ENCODE assay signal across 19 cellular contexts in genomic region chr18:73669299-73669698, GRCh38.
DNase-seq lines count a peak whose midpoint lies in the region; ATAC-seq and TF ChIP-seq lines count a peak whose summit lies in the region.
"Had no signal": no experiment of that assay in that cellular context is flagged by ENCODE, and none has a peak within 500 bp of the region (broad histone marks: within the 10 kb centered on the region; RNA-seq: fewer than 3 reads in every experiment).

No MANE protein-coding gene starts in this region.

- H3K27me3 ChIP-seq in prostate gland (replicated peaks; ENCODE audit: insufficient read depth) (no peaks in the 10 kb centered on the region), lower lobe of right lung (ENCODE audit: low read depth) (no peaks in the 10 kb centered on the region)
- H3K27me3 ChIP-seq: esophagus squamous epithelium, sigmoid colon, upper lobe of left lung had no signal

- POLR2A ChIA-PET in RWPE1 (lab: Yijun Ruan, JAX; ENCODE audit: low non-redundant PET) = no interaction called here

- no peak for ATAC-seq in lower lobe of right lung
- ATAC-seq: activated naive CD8-positive, alpha-beta T cell treated with anti-CD3 and anti-CD28 coated beads, Interleukin-2, amount 50 U/mL, for 24 hours; HepG2; left ventricle myocardium superior; stimulated activated memory B cell treated with anti-CD40 and anti-IgM and Interleukin-4, amounts not matched to agents 10 μg/mL and 1 μg/mL and 100 μg/mL, for 72 hours had no signal

- H3K27ac ChIP-seq in RWPE1 (peak overlapping the region; percentile 39; the same call in 1 of the 2 replicates), epithelial cell of prostate (peak overlapping the region; percentile 88), prostate gland (no peak overlapping the region), lower lobe of right lung (no peak overlapping the region)
- H3K27ac ChIP-seq: coronary artery, esophagus squamous epithelium, sigmoid colon, SK-N-MC, upper lobe of left lung had no signal

- TF ChIP-seq POLR2A in prostate gland (IDR thresholded peaks at IDR 0.05) = no peak

- CTCF ChIA-PET in RWPE1 (lab: Yijun Ruan, JAX) = no interaction called here

- TF ChIP-seq CTCF in RWPE1 (conservative IDR thresholded peaks at IDR 0.05; ENCODE audit: low read depth) = no peak
- TF ChIP-seq CTCF in prostate gland (IDR thresholded peaks at IDR 0.05) = no peak
- no peak for TF ChIP-seq CTCF in lower lobe of right lung (IDR thresholded peaks at IDR 0.05)

- in situ Hi-C loops in G401 (cut with HindIII; ENCODE audit: low sequenced_read_pairs) = no loop called here

- 22% methylated on average over 6 of the region's 6 CpGs for WGBS in prostate gland

- H3K9me3 ChIP-seq in prostate gland (no peaks in the 10 kb centered on the region), lower lobe of right lung (no peaks in the 10 kb centered on the region)
- H3K9me3 ChIP-seq: esophagus squamous epithelium, sigmoid colon, upper lobe of left lung had no signal

- no peak overlapping the region for H3K4me3 ChIP-seq in prostate gland
- H3K4me3 ChIP-seq in lower lobe of right lung = no peak overlapping the region
- H3K4me3 ChIP-seq: coronary artery, esophagus squamous epithelium, sigmoid colon, SK-N-MC, upper lobe of left lung had no signal

- H3K4me1 ChIP-seq in prostate gland (replicated peaks) (no peaks in the 10 kb centered on the region), lower lobe of right lung (no peaks in the 10 kb centered on the region)
- H3K4me1 ChIP-seq: esophagus squamous epithelium, sigmoid colon, upper lobe of left lung had no signal

- DNase-seq in EL = peak; percentile 28
- DNase-seq in RWPE1 (ENCODE audit: low spot score) = peak; percentile 15
- DNase-seq in epithelial cell of prostate (ENCODE audit: low read depth, low spot score) = no peak
- DNase-seq in prostate gland (ENCODE audit: low spot score) = peak; percentile 23
- no peak for DNase-seq in SIG-M5 treated with dmso at 0.1 percent for 504 hours (lab: John Stamatoyannopoulos, UW; ENCODE audit: unreplicated experiment)
- no peak for DNase-seq in G401 (ENCODE audit: low spot score)
- no peak for DNase-seq in lower lobe of right lung
- DNase-seq: activated CD4-positive, alpha-beta T cell treated with anti-CD3 and anti-CD28 coated beads, Interleukin-2, amount 50 U/mL, for 4 hours; activated naive CD8-positive, alpha-beta T cell treated with anti-CD3 and anti-CD28 coated beads, Interleukin-2, amount 50 U/mL, for 24 hours; activated T-cell treated with anti-CD3 and anti-CD28 coated beads, Interleukin-2, amount 50 U/mL, for 48 hours; esophagus squamous epithelium; left ventricle myocardium superior; NCI-H2171 treated with DMSO at 0.1 percent for 48 hours; sigmoid colon; upper lobe of left lung had no signal

- intact Hi-C loops in prostate gland (cut with DNase I) = no loop called here
- intact Hi-C loops in lower lobe of right lung (cut with DNase I) = no loop called here

- H3K36me3 ChIP-seq in prostate gland (no peaks in the 10 kb centered on the region), lower lobe of right lung (no peaks in the 10 kb centered on the region)
- H3K36me3 ChIP-seq: esophagus squamous epithelium, sigmoid colon, upper lobe of left lung had no signal

Comparison
In these comparisons a context has a peak if more than half of its experiments do, and no peak if none do; other contexts are left out.
1. DNase-seq: peak in EL (single experiment), RWPE1 (single experiment) and prostate gland (single experiment); none in epithelial cell of prostate (single experiment), SIG-M5 treated with dmso at 0.1 percent for 504 hours (single experiment), G401 (single experiment) and lower lobe of right lung (single experiment).
2. H3K27ac ChIP-seq: peak in RWPE1 (single experiment) and epithelial cell of prostate (single experiment); none in prostate gland (0 of 2) and lower lobe of right lung (single experiment).